In the genomic region with DNA sequence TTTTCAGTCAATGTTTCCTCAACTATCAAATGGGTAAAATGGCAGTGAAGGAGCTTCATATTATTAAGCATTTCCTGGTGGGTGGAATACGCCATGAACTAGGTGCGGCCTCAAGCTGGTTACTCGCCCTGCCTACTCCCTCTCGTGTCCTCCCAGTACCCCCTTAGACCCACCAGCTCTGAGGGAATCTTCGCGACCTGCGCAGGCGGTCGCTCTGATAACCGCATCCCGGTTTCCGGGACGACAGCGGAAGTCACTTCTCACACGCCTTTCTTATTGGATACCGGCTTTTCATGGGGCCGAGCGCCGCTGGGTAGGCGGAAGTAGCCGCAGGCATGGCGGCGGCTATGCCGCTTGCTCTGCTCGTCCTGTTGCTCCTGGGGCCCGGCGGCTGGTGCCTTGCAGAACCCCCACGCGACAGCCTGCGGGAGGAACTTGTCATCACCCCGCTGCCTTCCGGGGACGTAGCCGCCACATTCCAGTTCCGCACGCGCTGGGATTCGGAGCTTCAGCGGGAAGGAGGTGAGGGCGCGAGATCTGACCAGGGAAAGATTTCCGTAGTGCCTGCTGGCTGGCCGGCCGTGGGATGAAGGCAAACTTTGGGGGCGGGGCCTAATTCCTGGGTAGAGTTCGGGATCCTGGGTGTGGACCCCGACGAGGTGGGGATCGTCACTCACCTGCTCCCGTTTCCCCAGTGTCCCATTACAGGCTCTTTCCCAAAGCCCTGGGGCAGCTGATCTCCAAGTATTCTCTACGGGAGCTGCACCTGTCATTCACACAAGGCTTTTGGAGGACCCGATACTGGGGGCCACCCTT, we compare ENCODE assay signal across 8 cellular contexts. TPM values are rescaled to one million over a fixed set of nuclear protein-coding genes. Genes with fewer than 3 reads are reported as not detected.
A peak's percentile ranks its signal among the peaks of the same experiment; 100 is the strongest.
DNase-seq lines count a peak whose midpoint lies in the region; ATAC-seq and TF ChIP-seq lines count a peak whose summit lies in the region.

TSS of gene PIGT (plus strand) at position 320 of the 816 bp plus-strand sequence. CDS start at position 336, 16 bp downstream.

- no peaks in the 10 kb centered on the region for H3K27me3 ChIP-seq in kidney epithelial cell (ENCODE audit: control insufficient read depth, insufficient read depth, low read length)

- H3K36me3 ChIP-seq in kidney epithelial cell (ENCODE audit: control insufficient read depth, insufficient read depth, low read length): peaks cover under 1% of the 10 kb centered on the region

- ATAC-seq in GM19025 (IDR thresholded peaks at IDR 0.05; ENCODE audit: low read depth, unreplicated experiment) (peak; percentile 71), HG03280 (IDR thresholded peaks at IDR 0.05; ENCODE audit: unreplicated experiment) (peak; percentile 64)

- TF ChIP-seq CTCF in AG10803 (conservative IDR thresholded peaks at IDR 0.05; ENCODE audit: low read length) (no peak), kidney epithelial cell (IDR thresholded peaks at IDR 0.05; ENCODE audit: insufficient read depth, low read length, poor library complexity, severe bottlenecking) (no peak)

- DNase-seq in AG10803 (ENCODE audit: low read depth) (peak; percentile 79), NCI-H510A (lab: John Stamatoyannopoulos, UW) (peak; percentile 85), cerebellar cortex (ENCODE audit: low spot score) (peak; percentile 93), kidney epithelial cell (ENCODE audit: low read depth) (peak; percentile 52)
- peak; percentile 82 for DNase-seq in activated CD4-positive, CD25-positive, alpha-beta regulatory T cell treated with anti-CD3 and anti-CD28 coated beads, Interleukin-2, amount 50 U/mL, for 72 hours
- DNase-seq in stimulated activated CD4-positive, alpha-beta T cell treated with anti-CD3 and anti-CD28 coated beads, Interleukin-15, amount 100 ng/mL, for 24 hours: peak; percentile 91

- H3K4me3 ChIP-seq in AG10803 (ENCODE audit: low read length) (peak within 1 kb of the TSS; percentile 94), kidney epithelial cell (ENCODE audit: low read depth, low read length) (peak within 1 kb of the TSS; percentile 69)

RNA-seq across cellular contexts. Expression of gene PIGT, which starts in this region (rescaled TPM):
- 69.8 and 92.7 TPM in 2 replicates for total RNA-seq in kidney epithelial cell

Comparison
In these comparisons a context has a peak if more than half of its experiments do, and no peak if none do; other contexts are left out.
1. Peak in every context shown above with its lines: DNase-seq, ATAC-seq and H3K4me3 ChIP-seq.